Comparison of ENCODE assay signal across 13 cellular contexts in the genomic region with DNA sequence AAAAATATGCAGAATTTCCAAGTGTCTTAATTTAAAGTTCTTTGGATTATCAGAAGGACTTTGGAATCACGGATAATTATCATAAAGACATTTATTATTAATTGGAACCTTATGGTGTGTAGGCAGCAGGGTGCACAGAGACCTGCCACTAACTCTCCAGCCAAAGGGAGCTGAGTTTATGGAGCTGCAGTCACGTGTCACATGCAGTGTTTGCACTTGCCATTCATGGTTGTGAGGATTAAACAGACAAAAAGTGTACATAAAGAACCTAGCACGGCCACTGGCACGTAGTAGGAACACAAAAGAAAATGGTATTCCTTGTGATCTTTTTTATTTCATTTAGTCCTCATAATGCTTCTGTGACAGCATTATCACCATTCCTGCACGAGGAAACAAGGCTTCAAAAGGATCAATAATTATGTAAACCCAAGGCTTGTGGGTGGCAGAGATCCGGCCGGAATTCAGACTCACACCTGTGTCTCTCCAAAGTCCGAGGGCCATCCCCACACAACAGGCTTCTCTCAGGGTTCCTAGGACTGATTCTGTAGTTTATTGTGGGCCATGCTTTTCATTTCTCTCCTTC.
A peak's percentile ranks its signal among the peaks of the same experiment; 100 is the strongest.
DNase-seq lines count a peak whose midpoint lies in the region; ATAC-seq and TF ChIP-seq lines count a peak whose summit lies in the region.
"Had no signal": no experiment of that assay in that cellular context is flagged by ENCODE, and none has a peak within 500 bp of the region (broad histone marks: within the 10 kb centered on the region; RNA-seq: fewer than 3 reads in every experiment).

No MANE protein-coding gene starts in this region.

- no peak for ATAC-seq in GM23338

- H3K4me3 Mint-ChIP-seq in GM23338: no peak overlapping the region
- H3K4me3 Mint-ChIP-seq: CD4-positive, alpha-beta memory T cell had no signal

- H4K8ac ChIP-seq in mesendoderm (ENCODE audit: low read depth, low read length): no peak overlapping the region

- peak overlapping the region; percentile 11 for H2BK5ac ChIP-seq in mesendoderm (ENCODE audit: low read length)

- H3K23ac ChIP-seq in mesendoderm (ENCODE audit: low read length): no peak overlapping the region

- no peaks in the 10 kb centered on the region for H3F3A ChIP-seq in GM23338 (replicated peaks; ENCODE audit: low read depth)

- H3K9me3 ChIP-seq in OCI-LY3 (ENCODE audit: insufficient read depth, low read length) (no peaks in the 10 kb centered on the region), transverse colon (no peaks in the 10 kb centered on the region)
- H3K9me3 ChIP-seq: A549, Peyer's patch had no signal

- no peak for TF ChIP-seq POLR2A in transverse colon (IDR thresholded peaks at IDR 0.05)

- H3K4me1 Mint-ChIP-seq in GM23338: peaks cover 20% of the 10 kb centered on the region

- H4K5ac ChIP-seq in mesendoderm (ENCODE audit: low read length): no peak overlapping the region

- H3K18ac ChIP-seq in mesendoderm (ENCODE audit: low read length): peak overlapping the region; percentile 33

- H3K36me3 Mint-ChIP-seq in GM23338 (ENCODE audit: low read depth): peaks cover 1% of the 10 kb centered on the region; the same call in 2 of the 3 replicates
- H3K36me3 Mint-ChIP-seq: CD4-positive, alpha-beta memory T cell had no signal

- no peak overlapping the region for H3K27ac ChIP-seq in GM23338 (ENCODE audit: low read depth)
- no peak overlapping the region for H3K27ac ChIP-seq in OCI-LY3 (ENCODE audit: low read length)
- H3K27ac ChIP-seq in dorsolateral prefrontal cortex: peak overlapping the region in 38 of 59 donors; percentile 1 to 75 (median 40)
- peak overlapping the region; percentile 17 for H3K27ac ChIP-seq in mesendoderm (ENCODE audit: low read depth, low read length)
- no peak overlapping the region for H3K27ac ChIP-seq in transverse colon
- H3K27ac ChIP-seq: A549, Peyer's patch had no signal

- H3K79me1 ChIP-seq in mesendoderm (ENCODE audit: low read length): no peaks in the 10 kb centered on the region

- no peak for TF ChIP-seq EP300 in transverse colon (IDR thresholded peaks at IDR 0.05; ENCODE audit: low read depth)

- H2AFZ ChIP-seq in GM23338 (peak overlapping the region; percentile 94), OCI-LY3 (ENCODE audit: low read depth, low read length) (peak overlapping the region; percentile 97)

- H3K9me2 ChIP-seq in GM23338 (ENCODE audit: insufficient read depth): peaks cover 6% of the 10 kb centered on the region; the same call in 1 of the 2 replicates

- in situ Hi-C loops in transverse colon (cut with MboI; ENCODE audit: low pct_ligation_motif_present in 1 of 4, low pct_unique_long_range_greater_than_20kb in 1 of 4, low sequenced_read_pairs in 3 of 4): no loop called here

- H3K27me3 Mint-ChIP-seq in GM23338 (ENCODE audit: insufficient read depth, low read depth, poor library complexity): peaks cover 4% of the 10 kb centered on the region

- H4K20me1 ChIP-seq in GM23338 (replicated peaks; ENCODE audit: insufficient read depth): no peaks in the 10 kb centered on the region
- H4K20me1 ChIP-seq in OCI-LY3 (ENCODE audit: insufficient read depth, low read length): no peaks in the 10 kb centered on the region

- H3K36me3 ChIP-seq in GM23338 (ENCODE audit: insufficient read depth) (no peaks in the 10 kb centered on the region), OCI-LY3 (replicated peaks; ENCODE audit: low read depth, low read length) (no peaks in the 10 kb centered on the region), mesendoderm (ENCODE audit: control insufficient read depth, insufficient read depth, low read length) (no peaks in the 10 kb centered on the region), transverse colon (no peaks in the 10 kb centered on the region)
- H3K36me3 ChIP-seq: Peyer's patch had no signal

- H2AK5ac ChIP-seq in mesendoderm (ENCODE audit: low read length): no peak overlapping the region

- H3K27ac Mint-ChIP-seq in GM23338: no peak overlapping the region
- H3K27ac Mint-ChIP-seq: CD4-positive, alpha-beta memory T cell had no signal

- no peak for TF ChIP-seq CTCF in GM23338 (conservative IDR thresholded peaks at IDR 0.05; ENCODE audit: low read depth in 2 of 2)
- TF ChIP-seq CTCF in OCI-LY3 (IDR thresholded peaks at IDR 0.05; ENCODE audit: low read depth, low read length): no peak
- TF ChIP-seq CTCF in dorsolateral prefrontal cortex (IDR thresholded peaks at IDR 0.05 in 54 of 56, conservative IDR thresholded peaks at IDR 0.05 in 2 of 56; ENCODE audit: low read depth in 1 of 56, partially characterized antibody in 56 of 56): no peak
- TF ChIP-seq CTCF in transverse colon (IDR thresholded peaks at IDR 0.05): no peak

- no peaks in the 10 kb centered on the region for H3K9me3 Mint-ChIP-seq in GM23338
- H3K9me3 Mint-ChIP-seq: CD4-positive, alpha-beta memory T cell had no signal

- no peaks in the 10 kb centered on the region for H3K79me2 ChIP-seq in GM23338 (replicated peaks; ENCODE audit: insufficient read depth)
- H3K79me2 ChIP-seq in OCI-LY3 (ENCODE audit: low read length): no peaks in the 10 kb centered on the region
- H3K79me2 ChIP-seq in mesendoderm (ENCODE audit: control insufficient read depth, insufficient read depth, low read length): no peaks in the 10 kb centered on the region

- H3K56ac ChIP-seq in mesendoderm (ENCODE audit: low read length): peak overlapping the region; percentile 61

- H3K4me1 ChIP-seq in GM23338 (ENCODE audit: insufficient read depth): peaks cover 22% of the 10 kb centered on the region
- H3K4me1 ChIP-seq in OCI-LY3 (ENCODE audit: low read length): peaks cover 14% of the 10 kb centered on the region; the same call in 1 of the 2 replicates
- peaks cover 10% of the 10 kb centered on the region for H3K4me1 ChIP-seq in mesendoderm (ENCODE audit: control insufficient read depth, low read depth, low read length)
- no peaks in the 10 kb centered on the region for H3K4me1 ChIP-seq in transverse colon
- H3K4me1 ChIP-seq: A549, Peyer's patch had no signal

- no peaks in the 10 kb centered on the region for H3K27me3 ChIP-seq in GM23338 (ENCODE audit: insufficient read depth)
- no peaks in the 10 kb centered on the region for H3K27me3 ChIP-seq in OCI-LY3 (ENCODE audit: low read depth, low read length)
- H3K27me3 ChIP-seq in dorsolateral prefrontal cortex: no peaks in the 10 kb centered on the region
- no peaks in the 10 kb centered on the region for H3K27me3 ChIP-seq in mesendoderm (ENCODE audit: insufficient read depth, low read length, poor library complexity)
- no peaks in the 10 kb centered on the region for H3K27me3 ChIP-seq in transverse colon
- H3K27me3 ChIP-seq: Peyer's patch had no signal

- H2BK120ac ChIP-seq in mesendoderm (ENCODE audit: low read depth, low read length): no peak overlapping the region

- H3K4me3 ChIP-seq in GM23338: no peak overlapping the region
- no peak overlapping the region for H3K4me3 ChIP-seq in OCI-LY3 (ENCODE audit: low read length)
- no peak overlapping the region for H3K4me3 ChIP-seq in dorsolateral prefrontal cortex
- H3K4me3 ChIP-seq in mesendoderm (ENCODE audit: low read length): no peak overlapping the region
- H3K4me3 ChIP-seq in transverse colon: no peak overlapping the region
- H3K4me3 ChIP-seq: A549, Peyer's patch had no signal

- intact Hi-C loops in dorsolateral prefrontal cortex (cut with DNase I): no loop called here
- intact Hi-C loops in transverse colon (cut with DNase I; ENCODE audit: low total_unique reads): no loop called here

- H2BK15ac ChIP-seq in mesendoderm (replicated peaks; ENCODE audit: low read depth): no peak overlapping the region

- no CpG with 5 or more reads among the region's 8 CpGs for WGBS in mesendoderm (ENCODE audit: extremely low coverage, insufficient coverage, low lambda C conversion rate)
- 53 to 60% methylated on average over 7 to 8 of the region's 8 CpGs for WGBS in transverse colon (ENCODE audit: low coverage in 1 of 2), 2 donors

- no peak overlapping the region for H3K4me2 ChIP-seq in GM23338
- H3K4me2 ChIP-seq in OCI-LY3 (ENCODE audit: low read length): no peak overlapping the region
- no peak overlapping the region for H3K4me2 ChIP-seq in mesendoderm (ENCODE audit: low read length)
- H3K4me2 ChIP-seq: A549 had no signal

- H3K4ac ChIP-seq in mesendoderm (ENCODE audit: low read depth, low read length): no peak overlapping the region

- DNase-seq in GM23338 (ENCODE audit: low spot score): peak; percentile 17
- no peak for DNase-seq in dorsolateral prefrontal cortex
- DNase-seq in mesendoderm: no peak
- DNase-seq in NCI-H2081 treated with DMSO at 0.1 percent for 48 hours (lab: John Stamatoyannopoulos, UW): no peak
- DNase-seq in 8988T: no peak
- no peak for DNase-seq in transverse colon
- no peak for DNase-seq in NCI-H1436 (lab: John Stamatoyannopoulos, UW)
- DNase-seq: GOT3, NCI-H524 treated with DMSO at 0.1 percent for 48 hours had no signal

- H3K9ac ChIP-seq in OCI-LY3 (ENCODE audit: low read length) (no peak overlapping the region), mesendoderm (ENCODE audit: low read length) (no peak overlapping the region)

TF ChIP-seq in GM23338, 12 proteins besides CTCF, POLR2A, EP300 and RAD21 (continues in another document):
- TF ChIP-seq NANOG (IDR thresholded peaks at IDR 0.05; ENCODE audit: borderline replicate concordance) (no peak), POLR2AphosphoS5 (IDR thresholded peaks at IDR 0.05; ENCODE audit: low read depth) (no peak), EZH2 (IDR thresholded peaks at IDR 0.05; ENCODE audit: low read depth, unreplicated experiment) (no peak)
- TF ChIP-seq, protein P1, sequence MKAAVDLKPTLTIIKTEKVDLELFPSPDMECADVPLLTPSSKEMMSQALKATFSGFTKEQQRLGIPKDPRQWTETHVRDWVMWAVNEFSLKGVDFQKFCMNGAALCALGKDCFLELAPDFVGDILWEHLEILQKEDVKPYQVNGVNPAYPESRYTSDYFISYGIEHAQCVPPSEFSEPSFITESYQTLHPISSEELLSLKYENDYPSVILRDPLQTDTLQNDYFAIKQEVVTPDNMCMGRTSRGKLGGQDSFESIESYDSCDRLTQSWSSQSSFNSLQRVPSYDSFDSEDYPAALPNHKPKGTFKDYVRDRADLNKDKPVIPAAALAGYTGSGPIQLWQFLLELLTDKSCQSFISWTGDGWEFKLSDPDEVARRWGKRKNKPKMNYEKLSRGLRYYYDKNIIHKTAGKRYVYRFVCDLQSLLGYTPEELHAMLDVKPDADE (IDR thresholded peaks at IDR 0.05): no peak

Comparison
In these comparisons a context has a peak if more than half of its experiments do, and no peak if none do; other contexts are left out.
1. H3K27ac ChIP-seq: peak in dorsolateral prefrontal cortex (38 of 59) and mesendoderm (single experiment); none in GM23338 (single experiment), OCI-LY3 (single experiment) and transverse colon (0 of 4).